ENCODE assay signal across 8 cellular contexts in the genomic region with DNA sequence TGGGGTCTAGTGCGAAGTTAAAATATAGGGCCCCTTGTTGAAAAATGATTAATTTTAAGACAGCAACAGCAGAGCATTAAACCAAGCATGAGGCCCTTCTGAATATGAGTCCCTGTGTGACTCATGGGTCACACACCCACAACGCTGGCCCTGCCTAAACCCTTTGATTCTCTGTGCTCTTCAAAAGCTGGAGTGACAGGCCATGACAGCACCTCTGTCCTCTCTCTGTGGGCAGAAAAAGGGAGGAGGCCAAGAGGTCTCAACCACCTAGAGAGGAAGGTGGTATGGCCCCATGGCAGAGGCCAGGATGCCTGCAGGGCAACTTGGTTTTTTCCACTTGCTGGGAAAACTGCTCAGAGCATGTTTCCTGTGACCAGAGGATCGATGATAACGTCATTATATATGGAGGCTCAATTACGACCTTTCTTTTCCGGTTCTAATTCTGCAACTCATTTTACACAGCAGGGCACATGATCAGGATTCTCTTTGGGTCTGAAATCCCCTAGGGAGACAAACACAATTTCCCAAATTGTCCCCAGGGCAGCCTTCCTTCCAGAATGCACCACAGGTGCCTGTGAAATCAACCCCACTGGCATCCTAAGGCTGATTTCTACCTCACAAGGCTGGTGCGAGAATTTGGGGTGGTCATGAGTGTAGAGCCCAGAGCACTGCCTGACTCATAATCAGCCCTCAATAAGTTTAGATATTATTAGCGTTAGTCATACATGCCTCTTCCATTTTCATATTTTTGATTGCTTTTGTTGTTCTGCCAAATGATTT.
DNase-seq lines count a peak whose midpoint lies in the region; ATAC-seq, FAIRE-seq and TF ChIP-seq lines count a peak whose summit lies in the region.

No MANE protein-coding gene starts in this region.

- intact Hi-C loops in endothelial cell of umbilical vein (cut with micrococcal nuclease), result loop anchor here (1.0 kb wide), 1 partner anchor 28 kb away; no protein-coding TSS in a partner anchor

- no peak overlapping the region for H3K9ac ChIP-seq in endothelial cell of umbilical vein (replicated peaks; ENCODE audit: extremely low read depth, insufficient read depth, low read length)

- peak overlapping the region; percentile 73 for H3K27ac ChIP-seq in endothelial cell of umbilical vein (ENCODE audit: insufficient read depth, low read depth, low read length)

- BruUV-seq in endothelial cell of umbilical vein (replicated peaks; lab: Mats Ljungman, UMichigan), result TSS peak; percentile 30

- POLR2A ChIA-PET in endothelial cell of umbilical vein (lab: Charles Lee), result no interaction called here

- no peaks in the 10 kb centered on the region for H3K79me2 ChIP-seq in endothelial cell of umbilical vein (ENCODE audit: control insufficient read depth, insufficient read depth, low read length)

- ATAC-seq in GM21619 (IDR thresholded peaks at IDR 0.05; ENCODE audit: unreplicated experiment) (peak; percentile 43), GM19328 (IDR thresholded peaks at IDR 0.05; ENCODE audit: unreplicated experiment) (no peak)

- H3K4me1 Mint-ChIP-seq in mesothelial cell of epicardium, result peaks cover 14% of the 10 kb centered on the region

- H3K4me2 ChIP-seq in endothelial cell of umbilical vein (ENCODE audit: insufficient read depth, low read length), result peak overlapping the region; percentile 48

- TF ChIP-seq POLR2A in endothelial cell of umbilical vein (IDR thresholded peaks at IDR 0.05; ENCODE audit: low read depth, low read length), result no peak

- CTCF ChIA-PET in endothelial cell of umbilical vein (lab: Charles Lee), result no interaction called here

- dilution Hi-C loops in endothelial cell of umbilical vein (cut with MboI; ENCODE audit: extremely low pct_ligation_motif_present, low sequenced_read_pairs), result no loop called here

- no peak overlapping the region for H3K4me3 Mint-ChIP-seq in mesothelial cell of epicardium

- TF ChIP-seq CTCF in endothelial cell of umbilical vein (IDR thresholded peaks at IDR 0.05; ENCODE audit: extremely low read depth in 1 of 2, insufficient read depth in 1 of 2, low read depth in 1 of 2, low read length in 2 of 2) (no peak), mesothelial cell of epicardium (IDR thresholded peaks at IDR 0.05; ENCODE audit: unreplicated experiment) (no peak)

- peaks cover 14% of the 10 kb centered on the region for H3K4me1 ChIP-seq in endothelial cell of umbilical vein (ENCODE audit: control insufficient read depth, extremely low read depth, insufficient read depth, low read length)

- H3K9me3 ChIP-seq in endothelial cell of umbilical vein (replicated peaks; ENCODE audit: control insufficient read depth, insufficient read depth, low read length), result no peaks in the 10 kb centered on the region

- no peak overlapping the region for H3K27ac Mint-ChIP-seq in mesothelial cell of epicardium

- no peaks in the 10 kb centered on the region for H3K36me3 Mint-ChIP-seq in mesothelial cell of epicardium

- H4K20me1 ChIP-seq in endothelial cell of umbilical vein (replicated peaks; ENCODE audit: control insufficient read depth, extremely low read depth, insufficient read depth, low read length), result no peaks in the 10 kb centered on the region

- FAIRE-seq in endothelial cell of umbilical vein (lab: Jason Lieb, UNC), result peak; percentile 56

- H3K36me3 ChIP-seq in endothelial cell of umbilical vein (ENCODE audit: control insufficient read depth in 2 of 2, extremely low read depth in 1 of 2, insufficient read depth in 2 of 2, low read length in 2 of 2), result no peaks in the 10 kb centered on the region

- no peak overlapping the region for H3K4me3 ChIP-seq in endothelial cell of umbilical vein (replicated peaks in 1 of 3; ENCODE audit: insufficient read depth in 1 of 3, low read depth in 1 of 3, low read length in 3 of 3)

- DNase-seq in RKO (ENCODE audit: low spot score), result peak; percentile 45
- DNase-seq in endothelial cell of umbilical vein (ENCODE audit: low read depth, low spot score), result peak; percentile 40
- DNase-seq in stimulated activated CD8-positive, alpha-beta memory T cell treated with anti-CD3 and anti-CD28 coated beads, Interleukin-12 subunit alpha, Interleukin-12 subunit beta, amount 100 ng/mL, for 4 hours (ENCODE audit: low read depth), result peak; percentile 11
- DNase-seq in iPS-NIHi11 (ENCODE audit: low spot score), result no peak
- no peak for DNase-seq in NCI-H128 (lab: John Stamatoyannopoulos, UW; ENCODE audit: unreplicated experiment)
- DNase-seq in mesothelial cell of epicardium (ENCODE audit: low spot score in 2 of 2, unreplicated experiment in 2 of 2), result no peak

- H3K9me1 ChIP-seq in endothelial cell of umbilical vein (replicated peaks; ENCODE audit: control insufficient read depth, extremely low read depth, insufficient read depth, low read length), result no peaks in the 10 kb centered on the region

- peak overlapping the region; percentile 56 for H2AFZ ChIP-seq in endothelial cell of umbilical vein (ENCODE audit: low read depth, low read length)

- H3K9me3 Mint-ChIP-seq in mesothelial cell of epicardium, result no peaks in the 10 kb centered on the region

- H3K27me3 ChIP-seq in endothelial cell of umbilical vein (ENCODE audit: control insufficient read depth in 2 of 2, insufficient read depth in 2 of 2, low read length in 2 of 2), result no peaks in the 10 kb centered on the region

- no peaks in the 10 kb centered on the region for H3K27me3 Mint-ChIP-seq in mesothelial cell of epicardium (ENCODE audit: low read depth)

TF ChIP-seq in endothelial cell of umbilical vein, 7 proteins besides CTCF, POLR2A, EP300 and RAD21:
- TF ChIP-seq POLR2AphosphoS5 (IDR thresholded peaks at IDR 0.05; ENCODE audit: insufficient read depth, low read depth, low read length) (peak; percentile 24), FOS (IDR thresholded peaks at IDR 0.05; ENCODE audit: borderline replicate concordance, insufficient read depth, low read length) (peak; percentile 47), EZH2 (IDR thresholded peaks at IDR 0.05; ENCODE audit: borderline replicate concordance, low read depth, low read length, severe bottlenecking) (no peak)

Comparison
In these comparisons a context has a peak if more than half of its experiments do, and no peak if none do; other contexts are left out.
1. DNase-seq: peak in RKO (single experiment), endothelial cell of umbilical vein (single experiment) and stimulated activated CD8-positive, alpha-beta memory T cell treated with anti-CD3 and anti-CD28 coated beads, Interleukin-12 subunit alpha, Interleukin-12 subunit beta, amount 100 ng/mL, for 4 hours (single experiment); none in iPS-NIHi11 (single experiment), NCI-H128 (single experiment) and mesothelial cell of epicardium (0 of 2).